19 cellular contexts compared by ENCODE assay signal in the genomic region with DNA sequence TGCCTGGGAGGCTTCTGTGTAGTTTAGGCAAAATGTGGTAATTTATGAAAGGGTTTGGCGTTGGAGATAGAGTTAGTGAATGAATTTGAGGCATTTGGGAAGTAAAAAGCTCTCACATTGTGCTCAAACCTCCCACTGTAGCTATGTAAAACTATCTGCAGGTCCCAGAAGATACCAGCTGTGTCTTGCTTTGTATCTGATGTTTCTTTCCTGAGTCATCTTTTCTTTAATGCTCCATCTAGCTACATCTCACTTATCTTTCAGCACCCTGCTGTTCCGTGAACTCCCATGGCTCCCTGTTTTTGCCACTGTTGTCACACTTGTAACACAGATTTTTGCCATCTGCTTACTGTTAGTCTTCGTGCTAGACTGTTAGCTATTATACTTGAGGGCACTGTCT.
A peak's percentile ranks its signal among the peaks of the same experiment; 100 is the strongest.
DNase-seq lines count a peak whose midpoint lies in the region; ATAC-seq, FAIRE-seq and TF ChIP-seq lines count a peak whose summit lies in the region.
"Had no signal": no experiment of that assay in that cellular context is flagged by ENCODE, and none has a peak within 500 bp of the region (broad histone marks: within the 10 kb centered on the region; RNA-seq: fewer than 3 reads in every experiment).

No MANE protein-coding gene starts in this region.

- TF ChIP-seq POLR2A in HepG2 (IDR thresholded peaks at IDR 0.05; ENCODE audit: insufficient read depth in 1 of 2, low read depth in 2 of 2, low read length in 2 of 2) (no peak), right lobe of liver (IDR thresholded peaks at IDR 0.05) (no peak), esophagus squamous epithelium (IDR thresholded peaks at IDR 0.05) (no peak)

- H3K36me3 ChIP-seq in HepG2 (replicated peaks in 1 of 2; ENCODE audit: control insufficient read depth in 1 of 2, insufficient read depth in 2 of 2, low read length in 2 of 2) = no peaks in the 10 kb centered on the region
- no peaks in the 10 kb centered on the region for H3K36me3 ChIP-seq in right lobe of liver
- no peaks in the 10 kb centered on the region for H3K36me3 ChIP-seq in bronchial epithelial cell (ENCODE audit: control insufficient read depth, insufficient read depth, low read length)
- H3K36me3 ChIP-seq in esophagus squamous epithelium = no peaks in the 10 kb centered on the region

- no peaks in the 10 kb centered on the region for H3K27me3 ChIP-seq in HepG2 (ENCODE audit: control insufficient read depth in 1 of 2, insufficient read depth in 2 of 2, low read length in 2 of 2)
- H3K27me3 ChIP-seq in right lobe of liver = no peaks in the 10 kb centered on the region
- H3K27me3 ChIP-seq in bronchial epithelial cell (ENCODE audit: control insufficient read depth, insufficient read depth, low read length) = no peaks in the 10 kb centered on the region
- no peaks in the 10 kb centered on the region for H3K27me3 ChIP-seq in esophagus squamous epithelium

- POLR2A ChIA-PET in HepG2 (lab: Yijun Ruan, JAX) = no interaction called here

- H3K4me3 Mint-ChIP-seq in endothelial cell (ENCODE audit: unreplicated experiment) = no peak overlapping the region
- H3K4me3 Mint-ChIP-seq: activated naive CD8-positive, alpha-beta T cell; CD8-positive, alpha-beta memory T cell; effector memory CD8-positive, alpha-beta T cell; mesothelial cell of epicardium had no signal

- H3K9me3 ChIP-seq in HepG2 (ENCODE audit: low read length) = no peaks in the 10 kb centered on the region
- H3K9me3 ChIP-seq in right lobe of liver = no peaks in the 10 kb centered on the region
- H3K9me3 ChIP-seq in esophagus squamous epithelium = no peaks in the 10 kb centered on the region

- H2AFZ ChIP-seq in HepG2 (ENCODE audit: low read length) = peak overlapping the region; percentile 4

- H3K4me3 ChIP-seq in HepG2 (replicated peaks in 1 of 3; ENCODE audit: insufficient read depth in 1 of 3, low read depth in 2 of 3, low read length in 3 of 3) (no peak overlapping the region), right lobe of liver (no peak overlapping the region), bronchial epithelial cell (ENCODE audit: low read depth, low read length) (no peak overlapping the region), esophagus squamous epithelium (no peak overlapping the region)

- no peak for TF ChIP-seq CTCF in HepG2 (CRISPR knock-in tag; IDR thresholded peaks at IDR 0.05)
- TF ChIP-seq CTCF in right lobe of liver (IDR thresholded peaks at IDR 0.05) = no peak
- no peak for TF ChIP-seq CTCF in bronchial epithelial cell (IDR thresholded peaks at IDR 0.05; ENCODE audit: insufficient read depth, low read length, severe bottlenecking)
- TF ChIP-seq CTCF in endothelial cell (IDR thresholded peaks at IDR 0.05; ENCODE audit: unreplicated experiment) = no peak
- no peak for TF ChIP-seq CTCF in esophagus squamous epithelium (IDR thresholded peaks at IDR 0.05)

- no peak for FAIRE-seq in HepG2 (lab: Jason Lieb, UNC)
- no peak for FAIRE-seq in bronchial epithelial cell (lab: Jason Lieb, UNC)

- no peak overlapping the region for H3K9ac ChIP-seq in HepG2 (ENCODE audit: insufficient read depth, low read depth, low read length)

- no peaks in the 10 kb centered on the region for H3K4me1 Mint-ChIP-seq in endothelial cell (ENCODE audit: unreplicated experiment)
- H3K4me1 Mint-ChIP-seq: CD8-positive, alpha-beta memory T cell had no signal

- ATAC-seq in HepG2 (no peak), right lobe of liver (no peak), GM21529 (IDR thresholded peaks at IDR 0.05; ENCODE audit: unreplicated experiment) (no peak)
- ATAC-seq: effector memory CD8-positive, alpha-beta T cell; HCT116 had no signal

- 1% methylated on average over 3 of the region's 3 CpGs for WGBS in HepG2 (ENCODE audit: low lambda C conversion rate)
- 51% methylated on average over 3 of the region's 3 CpGs for WGBS in right lobe of liver (ENCODE audit: insufficient coverage, low coverage, low lambda C conversion rate, missing lambda C conversion rate)
- WGBS in esophagus squamous epithelium, 2 donors = 69 to 79% methylated on average over 3 of the region's 3 CpGs

- no peaks in the 10 kb centered on the region for H3K9me3 Mint-ChIP-seq in endothelial cell (ENCODE audit: unreplicated experiment)
- H3K9me3 Mint-ChIP-seq: effector memory CD8-positive, alpha-beta T cell had no signal

- DNase-seq in HepG2 (ENCODE audit: low spot score) (no peak), right lobe of liver (no peak), bronchial epithelial cell (ENCODE audit: low read depth) (peak; percentile 36), inferior parietal cortex (ENCODE audit: extremely low spot score) (peak; percentile 15), endothelial cell (ENCODE audit: low spot score) (no peak), esophagus squamous epithelium (lab: John Stamatoyannopoulos, UW) (no peak)
- no peak for DNase-seq in activated CD4-positive, CD25-positive, alpha-beta regulatory T cell treated with anti-CD3 and anti-CD28 coated beads, Interleukin-2, amount 50 U/mL, for 72 hours
- DNase-seq: 8988T; activated CD4-positive, alpha-beta T cell treated with anti-CD3 and anti-CD28 coated beads, Interleukin-2, amount 50 U/mL, for 1 hour; caudate nucleus; CD8-positive, alpha-beta memory T cell; effector memory CD8-positive, alpha-beta T cell; kidney; NCI-H1092; stimulated activated CD4-positive, alpha-beta T cell treated with anti-CD3 and anti-CD28 coated beads, Interleukin-4, amount 100 ng/mL, for 24 hours had no signal

- CTCF ChIA-PET in HepG2 (lab: Yijun Ruan, JAX; ENCODE audit: low intra/inter-chr PET ratio, low total read pairs) = no interaction called here

- no peaks in the 10 kb centered on the region for H3K79me2 ChIP-seq in HepG2 (ENCODE audit: insufficient read depth, low read length)

- H3K27ac Mint-ChIP-seq in endothelial cell (ENCODE audit: unreplicated experiment) = no peak overlapping the region
- H3K27ac Mint-ChIP-seq: activated naive CD8-positive, alpha-beta T cell; CD8-positive, alpha-beta memory T cell; effector memory CD8-positive, alpha-beta T cell had no signal

- H3K36me3 Mint-ChIP-seq in endothelial cell (ENCODE audit: low read depth, unreplicated experiment) = no peaks in the 10 kb centered on the region
- H3K36me3 Mint-ChIP-seq: activated naive CD8-positive, alpha-beta T cell; mesothelial cell of epicardium had no signal

- H3K4me2 ChIP-seq in HepG2 (ENCODE audit: low read depth, low read length) = no peak overlapping the region

- no peak for TF ChIP-seq RAD21 in HepG2 (CRISPR knock-in tag; IDR thresholded peaks at IDR 0.05)

- H3K27me3 Mint-ChIP-seq in endothelial cell (ENCODE audit: unreplicated experiment) = peaks cover 1% of the 10 kb centered on the region
- H3K27me3 Mint-ChIP-seq: activated naive CD8-positive, alpha-beta T cell; effector memory CD8-positive, alpha-beta T cell had no signal

- no peak for TF ChIP-seq EP300 in HepG2 (IDR thresholded peaks at IDR 0.05; ENCODE audit: low read depth in 2 of 2, low read length in 2 of 2)
- TF ChIP-seq EP300 in HepG2 (CRISPR knock-in tag; IDR thresholded peaks at IDR 0.05; ENCODE audit: borderline replicate concordance) = no peak

- BruUV-seq in HepG2 (replicated peaks; lab: Mats Ljungman, UMichigan) = no TSS peak

- H3K27ac ChIP-seq in HepG2 (ENCODE audit: extremely low read length, insufficient read depth, low read length) = no peak overlapping the region
- no peak overlapping the region for H3K27ac ChIP-seq in right lobe of liver
- no peak overlapping the region for H3K27ac ChIP-seq in esophagus squamous epithelium

- H4K20me1 ChIP-seq in HepG2 (ENCODE audit: insufficient read depth, low read length) = no peaks in the 10 kb centered on the region

- intact Hi-C loops in HepG2 (cut with micrococcal nuclease; ENCODE audit: unreplicated experiment) = no loop called here
- intact Hi-C loops in right lobe of liver (cut with DNase I) = no loop called here
- intact Hi-C loops in esophagus squamous epithelium (cut with DNase I) = no loop called here

- in situ Hi-C loops in HepG2 (cut with HindIII; ENCODE audit: extremely low pct_ligation_motif_present, low pct_unique_long_range_greater_than_20kb) = no loop called here

- no peaks in the 10 kb centered on the region for H3K4me1 ChIP-seq in HepG2 (ENCODE audit: insufficient read depth, low read length)
- H3K4me1 ChIP-seq in right lobe of liver = no peaks in the 10 kb centered on the region
- H3K4me1 ChIP-seq in esophagus squamous epithelium = peaks cover 0 to 25% (median 17%) of the 10 kb centered on the region in 3 donors

TF ChIP-seq in HepG2, 621 proteins besides CTCF, POLR2A, EP300 and RAD21 (continues in another document):
- no peak for TF ChIP-seq TMF1 (CRISPR knock-in tag; IDR thresholded peaks at IDR 0.05; ENCODE audit: low read depth)
- TF ChIP-seq, protein P1, sequence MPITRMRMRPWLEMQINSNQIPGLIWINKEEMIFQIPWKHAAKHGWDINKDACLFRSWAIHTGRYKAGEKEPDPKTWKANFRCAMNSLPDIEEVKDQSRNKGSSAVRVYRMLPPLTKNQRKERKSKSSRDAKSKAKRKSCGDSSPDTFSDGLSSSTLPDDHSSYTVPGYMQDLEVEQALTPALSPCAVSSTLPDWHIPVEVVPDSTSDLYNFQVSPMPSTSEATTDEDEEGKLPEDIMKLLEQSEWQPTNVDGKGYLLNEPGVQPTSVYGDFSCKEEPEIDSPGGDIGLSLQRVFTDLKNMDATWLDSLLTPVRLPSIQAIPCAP (CRISPR knock-in tag; IDR thresholded peaks at IDR 0.05; ENCODE audit: low read depth) = no peak
- TF ChIP-seq ZNF530 (CRISPR knock-in tag; IDR thresholded peaks at IDR 0.05; ENCODE audit: low read depth) = no peak
- TF ChIP-seq ZC3H13 (CRISPR knock-in tag; IDR thresholded peaks at IDR 0.05) = no peak
- no peak for TF ChIP-seq XBP1 (CRISPR knock-in tag; IDR thresholded peaks at IDR 0.05)
- no peak for TF ChIP-seq RFX3 (CRISPR knock-in tag; IDR thresholded peaks at IDR 0.05)
- TF ChIP-seq NAIF1 (CRISPR knock-in tag; IDR thresholded peaks at IDR 0.05; ENCODE audit: borderline replicate concordance) = no peak
- no peak for TF ChIP-seq CBFB (CRISPR knock-in tag; IDR thresholded peaks at IDR 0.05)
- no peak for TF ChIP-seq ZMYM2 (CRISPR knock-in tag; IDR thresholded peaks at IDR 0.05)
- TF ChIP-seq, protein P2, sequence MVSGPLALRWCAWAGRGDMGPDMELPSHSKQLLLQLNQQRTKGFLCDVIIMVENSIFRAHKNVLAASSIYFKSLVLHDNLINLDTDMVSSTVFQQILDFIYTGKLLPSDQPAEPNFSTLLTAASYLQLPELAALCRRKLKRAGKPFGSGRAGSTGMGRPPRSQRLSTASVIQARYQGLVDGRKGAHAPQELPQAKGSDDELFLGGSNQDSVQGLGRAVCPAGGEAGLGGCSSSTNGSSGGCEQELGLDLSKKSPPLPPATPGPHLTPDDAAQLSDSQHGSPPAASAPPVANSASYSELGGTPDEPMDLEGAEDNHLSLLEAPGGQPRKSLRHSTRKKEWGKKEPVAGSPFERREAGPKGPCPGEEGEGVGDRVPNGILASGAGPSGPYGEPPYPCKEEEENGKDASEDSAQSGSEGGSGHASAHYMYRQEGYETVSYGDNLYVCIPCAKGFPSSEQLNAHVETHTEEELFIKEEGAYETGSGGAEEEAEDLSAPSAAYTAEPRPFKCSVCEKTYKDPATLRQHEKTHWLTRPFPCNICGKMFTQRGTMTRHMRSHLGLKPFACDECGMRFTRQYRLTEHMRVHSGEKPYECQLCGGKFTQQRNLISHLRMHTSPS (CRISPR knock-in tag; IDR thresholded peaks at IDR 0.05; ENCODE audit: low read depth) = no peak
- no peak for TF ChIP-seq KLF12 (CRISPR knock-in tag; IDR thresholded peaks at IDR 0.05; ENCODE audit: borderline replicate concordance)

Comparison
In these comparisons a context has a peak if more than half of its experiments do, and no peak if none do; other contexts are left out.
1. DNase-seq: peak in bronchial epithelial cell (single experiment) and inferior parietal cortex (single experiment); none in HepG2 (single experiment), right lobe of liver (0 of 3), endothelial cell (single experiment), esophagus squamous epithelium (single experiment) and activated CD4-positive, CD25-positive, alpha-beta regulatory T cell treated with anti-CD3 and anti-CD28 coated beads, Interleukin-2, amount 50 U/mL, for 72 hours (single experiment).